Comparison of ENCODE assay signal across 26 cellular contexts in genomic region chr17:49384962-49385361, GRCh38.
"Had no signal": no experiment of that assay in that cellular context is flagged by ENCODE, and none has a peak within 500 bp of the region (broad histone marks: within the 10 kb centered on the region; RNA-seq: fewer than 3 reads in every experiment).

No MANE protein-coding gene starts in this region.

- H3K27ac Mint-ChIP-seq: effector memory CD8-positive, alpha-beta T cell; memory B cell; mesothelial cell of epicardium; natural killer cell treated with Interleukin-12 subunit alpha and Interleukin-12 subunit beta and Interleukin-15 and Interleukin-18, amount 100 ng/mL, for 72 hours had no signal

- DNase-seq: effector memory CD8-positive, alpha-beta T cell; erythroblast; esophagus squamous epithelium; foreskin melanocyte; glutamatergic neuron; heart right ventricle; hippocampal formation; kidney glomerular epithelial cell; left colon; left ventricle myocardium superior; lower lobe of right lung; mucosa of descending colon; naive B cell; right cardiac atrium; small intestine; stimulated activated CD4-positive, alpha-beta T cell treated with anti-CD3 and anti-CD28 coated beads, Interleukin-15, amount 100 ng/mL, for 24 hours; stimulated activated CD4-positive, alpha-beta T cell treated with anti-CD3 and anti-CD28 coated beads, Interleukin-2, amount 100 ng/mL, for 48 hours; stimulated activated CD8-positive, alpha-beta memory T cell treated with anti-CD3 and anti-CD28 coated beads, Interleukin-4, amount 100 ng/mL, for 48 hours; stimulated activated naive CD4-positive, alpha-beta T cell treated with Interleukin-2 at 50 U/mL for 16 hours; stomach; thyroid gland; trophoblast cell had no signal

- H3K36me3 Mint-ChIP-seq: mesothelial cell of epicardium had no signal

- ATAC-seq: effector memory CD8-positive, alpha-beta T cell; heart right ventricle; left colon; left ventricle myocardium superior; lower lobe of right lung; mucosa of descending colon; natural killer cell treated with Interleukin-12 subunit alpha and Interleukin-12 subunit beta and Interleukin-15 and Interleukin-18, amount 100 ng/mL, for 72 hours; right cardiac atrium had no signal

- H3K9me3 Mint-ChIP-seq: effector memory CD8-positive, alpha-beta T cell; mesothelial cell of epicardium; natural killer cell treated with Interleukin-12 subunit alpha and Interleukin-12 subunit beta and Interleukin-15 and Interleukin-18, amount 100 ng/mL, for 72 hours had no signal

- H3K4me3 Mint-ChIP-seq: effector memory CD8-positive, alpha-beta T cell; memory B cell; mesothelial cell of epicardium; naive B cell; natural killer cell treated with Interleukin-12 subunit alpha and Interleukin-12 subunit beta and Interleukin-15 and Interleukin-18, amount 100 ng/mL, for 72 hours; neural crest cell had no signal
